In genomic region chr15:88315221-88315878, GRCh38 we compare ENCODE assay signal across 27 cellular contexts. TPM values are rescaled to one million over a fixed set of nuclear protein-coding genes. Genes with fewer than 3 reads are reported as not detected.
"Had no signal": no experiment of that assay in that cellular context is flagged by ENCODE, and none has a peak within 500 bp of the region (broad histone marks: within the 10 kb centered on the region; RNA-seq: fewer than 3 reads in every experiment).

No MANE protein-coding gene starts in this region.

- H3K36me3 ChIP-seq: esophagus squamous epithelium, gastroesophageal sphincter, heart left ventricle, lower lobe of right lung had no signal

- H3K4me1 Mint-ChIP-seq: immature natural killer cell, mesothelial cell of epicardium had no signal

- H2AFZ ChIP-seq: hepatocyte had no signal

- ATAC-seq: esophagus mucosa, gastroesophageal sphincter, heart left ventricle, left colon, left lobe of liver, left ventricle myocardium superior, lower lobe of right lung, mucosa of descending colon had no signal

- H3K79me2 ChIP-seq: hepatocyte had no signal

- H3K36me3 Mint-ChIP-seq: immature natural killer cell, mesothelial cell of epicardium had no signal

- H3K4me3 Mint-ChIP-seq: immature natural killer cell, mesothelial cell of epicardium had no signal

- H3K27me3 ChIP-seq: dorsolateral prefrontal cortex, esophagus squamous epithelium, hepatocyte had no signal

- H3K27ac ChIP-seq: coronary artery, epithelial cell of prostate, esophagus squamous epithelium, gastroesophageal sphincter, heart left ventricle, hepatocyte, lower lobe of right lung had no signal

- H3K4me1 ChIP-seq: esophagus squamous epithelium, gastroesophageal sphincter, heart left ventricle, lower lobe of right lung had no signal

- H3K4me3 ChIP-seq: coronary artery, dorsolateral prefrontal cortex, esophagus squamous epithelium, gastroesophageal sphincter, heart left ventricle, hepatocyte, lower lobe of right lung, mucosa of descending colon had no signal

- H3K4me2 ChIP-seq: hepatocyte had no signal

- H3K9me3 ChIP-seq: esophagus squamous epithelium, gastroesophageal sphincter, lower lobe of right lung, mucosa of descending colon had no signal

- H3K27ac Mint-ChIP-seq: immature natural killer cell, mesothelial cell of epicardium had no signal

- DNase-seq: dermis blood vessel endothelial cell; dorsolateral prefrontal cortex; effector CD4-positive, alpha-beta T cell; effector memory CD4-positive, alpha-beta T cell; erythroblast; esophagus squamous epithelium; foreskin fibroblast; foreskin melanocyte; heart left ventricle; hypothalamus; immature natural killer cell; islet precursor cell; kidney; kidney glomerular epithelial cell; left colon; left ventricle myocardium superior; lower lobe of right lung; mesenchymal stem cell; mucosa of descending colon had no signal

RNA-seq across cellular contexts. Expression of gene NTRK3, which starts 58.8 kb away (rescaled TPM):
- total RNA-seq: lung microvascular endothelial cell had no signal
- polyA plus RNA-seq: immature natural killer cell had no signal
